Comparison of ENCODE assay signal across 30 cellular contexts in the genomic region with DNA sequence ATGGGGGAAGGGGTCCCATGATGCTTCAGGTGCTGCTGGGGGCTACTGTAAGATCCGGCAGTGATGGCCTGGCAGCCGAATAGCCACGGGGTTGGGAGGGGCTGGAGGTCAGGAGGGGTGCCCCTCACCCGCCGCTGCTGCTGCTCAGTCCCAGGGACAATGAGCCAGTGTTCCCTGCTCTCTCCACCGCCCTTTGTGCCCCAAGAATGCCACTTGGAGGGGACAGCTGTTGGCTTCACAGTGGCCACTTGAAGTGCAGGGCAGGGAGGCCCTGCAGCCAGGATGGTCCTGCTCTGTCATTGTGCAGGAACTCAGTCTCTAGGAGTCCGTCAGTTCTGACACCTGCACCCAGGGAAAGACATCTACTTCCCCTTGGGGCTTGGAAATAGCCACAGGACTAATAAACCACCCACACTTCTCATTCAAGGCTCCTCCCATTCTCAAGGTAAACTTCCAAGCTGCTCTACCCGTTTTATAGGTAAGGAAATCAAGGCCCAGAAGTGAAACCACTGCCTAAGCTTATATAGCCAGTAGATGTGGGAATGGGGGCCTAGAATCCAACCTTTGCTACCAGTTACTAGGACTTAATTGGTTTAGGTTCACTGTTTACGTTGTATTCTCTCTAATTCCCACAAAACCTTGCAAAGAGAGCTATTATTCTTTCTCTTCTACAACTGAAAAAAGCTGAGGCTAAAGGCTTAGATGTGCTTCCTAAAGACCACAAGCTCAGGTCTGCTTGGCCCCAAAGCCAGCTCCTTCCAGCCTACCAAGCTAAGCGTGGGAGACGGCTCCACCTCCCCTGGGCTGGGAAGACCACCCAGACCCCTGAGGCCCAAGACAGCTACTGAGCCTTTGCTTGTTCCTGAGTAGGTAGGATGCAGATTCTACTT. TPM values are rescaled to one million over a fixed set of nuclear protein-coding genes. Genes with fewer than 3 reads are reported as not detected.
DNase-seq lines count a peak whose midpoint lies in the region; ATAC-seq, FAIRE-seq and TF ChIP-seq lines count a peak whose summit lies in the region.
"Had no signal": no experiment of that assay in that cellular context is flagged by ENCODE, and none has a peak within 500 bp of the region (broad histone marks: within the 10 kb centered on the region; RNA-seq: fewer than 3 reads in every experiment).

No MANE protein-coding gene starts in this region.

- no peak overlapping the region for H2AFZ ChIP-seq in K562 (ENCODE audit: low read depth, low read length)
- H2AFZ ChIP-seq in HepG2 (ENCODE audit: low read length): peak overlapping the region; percentile 3

- CTCF ChIA-PET in K562 (lab: Yijun Ruan, JAX; ENCODE audit: low intra/inter-chr PET ratio): no interaction called here
- CTCF ChIA-PET in HepG2 (lab: Yijun Ruan, JAX; ENCODE audit: low intra/inter-chr PET ratio, low total read pairs): no interaction called here
- CTCF ChIA-PET in activated CD4-positive, alpha-beta T cell treated with anti-CD3 and anti-CD28 coated beads, Interleukin-2, amount 10 ng/mL, durations not matched to agents 7 days and 5 days (lab: Charles Lee): interaction anchor here (0.5 to 1.5 kb wide), 2 partner anchors 101 to 114 kb away, joined by 3 to 4 read pairs; no protein-coding TSS in a partner anchor

- H3K27me3 ChIP-seq in K562 (ENCODE audit: control insufficient read depth in 2 of 2, insufficient read depth in 2 of 2, low read length in 2 of 2) (peaks cover 3 to 15% of the 10 kb centered on the region in 2 experiments; a peak in 3 of 5 replicates), HepG2 (ENCODE audit: control insufficient read depth in 1 of 2, insufficient read depth in 2 of 2, low read length in 2 of 2) (no peaks in the 10 kb centered on the region), WERI-Rb-1 (ENCODE audit: insufficient read depth, low read depth, severe bottlenecking) (no peaks in the 10 kb centered on the region)

- H3K27ac ChIP-seq in K562 (ENCODE audit: extremely low read depth, low read depth, low read length) (no peak overlapping the region), HepG2 (ENCODE audit: extremely low read length, insufficient read depth, low read length) (peak overlapping the region; percentile 56), WERI-Rb-1 (no peak overlapping the region)
- H3K27ac ChIP-seq: coronary artery, RWPE1 had no signal

- peak; percentile 53 for DNase-seq in HT-29 (ENCODE audit: low spot score)
- DNase-seq in K562 (ENCODE audit: extremely low read depth in 1 of 4, low spot score in 3 of 4): no peak
- DNase-seq in HepG2 (ENCODE audit: low spot score): peak; percentile 88
- no peak for DNase-seq in sciatic nerve (ENCODE audit: low spot score)
- no peak for DNase-seq in cardiac septum (ENCODE audit: low spot score)
- DNase-seq in activated CD4-positive, alpha-beta T cell treated with anti-CD3 and anti-CD28 coated beads, Interleukin-2, amount 10 ng/mL, durations not matched to agents 7 days and 5 days: no peak
- no peak for DNase-seq in WERI-Rb-1
- DNase-seq: activated CD4-positive, alpha-beta T cell treated with anti-CD3 and anti-CD28 coated beads for 48 hours; activated CD8-positive, alpha-beta memory T cell treated with anti-CD3 and anti-CD28 coated beads, Interleukin-2, amount 10 ng/mL, durations not matched to agents 7 days and 5 days; COR-L47; H9; mammary epithelial cell; naive thymus-derived CD4-positive, alpha-beta T cell; NCI-H1092 treated with DMSO at 0.1 percent for 48 hours; NCI-H2107; NK-92 treated with Interleukin-12 subunit alpha and Interleukin-12 subunit beta, amount 100 ng/mL, for 24 hours; stimulated activated CD4-positive, alpha-beta T cell treated with anti-CD3 and anti-CD28 coated beads, Interleukin-2, amount 100 ng/mL, for 24 hours; stimulated activated naive CD8-positive, alpha-beta T cell treated with anti-CD3 and anti-CD28 coated beads, Interleukin-15, Interleukin-2, amounts not matched to agents 100 U/mL and 50 U/mL, for 24 hours had no signal

- H3K36me3 ChIP-seq in K562 (ENCODE audit: control insufficient read depth, insufficient read depth, low read length) (no peaks in the 10 kb centered on the region), HepG2 (replicated peaks in 1 of 2; ENCODE audit: control insufficient read depth in 1 of 2, insufficient read depth in 2 of 2, low read length in 2 of 2) (no peaks in the 10 kb centered on the region), WERI-Rb-1 (no peaks in the 10 kb centered on the region)

- no peak for TF ChIP-seq POLR2A in K562 (conservative IDR thresholded peaks at IDR 0.05)
- TF ChIP-seq POLR2A in HepG2 (IDR thresholded peaks at IDR 0.05; ENCODE audit: insufficient read depth in 1 of 2, low read depth in 2 of 2, low read length in 2 of 2): peak in 1 of 2 experiments; percentile 73; a peak in 2 of 4 replicates

- WGBS in K562 (ENCODE audit: insufficient coverage, low coverage, missing lambda C conversion rate): 18% methylated on average over 8 of the region's 11 CpGs
- WGBS in HepG2 (ENCODE audit: low lambda C conversion rate): 8% methylated on average over 11 of the region's 11 CpGs

- H3K9me1 ChIP-seq in K562 (ENCODE audit: control insufficient read depth, insufficient read depth, low read length): no peaks in the 10 kb centered on the region

- FAIRE-seq in K562 (lab: Jason Lieb, UNC) (no peak), HepG2 (lab: Jason Lieb, UNC) (no peak)
- FAIRE-seq: endothelial cell of umbilical vein had no signal

- BruUV-seq in K562 (replicated peaks; lab: Mats Ljungman, UMichigan) (no TSS peak), HepG2 (replicated peaks; lab: Mats Ljungman, UMichigan) (TSS peak; percentile 92)

- ATAC-seq in K562 (peak; percentile 30), HepG2 (peak; percentile 71), sciatic nerve (peak; percentile 86), HG03159 (IDR thresholded peaks at IDR 0.05; ENCODE audit: unreplicated experiment) (no peak)
- ATAC-seq: activated CD8-positive, alpha-beta memory T cell treated with anti-CD3 and anti-CD28 coated beads, Interleukin-2, amount 10 ng/mL, durations not matched to agents 7 days and 5 days had no signal

- H3K9ac ChIP-seq in K562 (ENCODE audit: insufficient read depth in 1 of 2, low read depth in 2 of 2, low read length in 2 of 2): no peak overlapping the region
- H3K9ac ChIP-seq in HepG2 (ENCODE audit: insufficient read depth, low read depth, low read length): peak overlapping the region; percentile 60

- H3K79me2 ChIP-seq in K562 (ENCODE audit: control insufficient read depth, insufficient read depth, low read length) (no peaks in the 10 kb centered on the region), HepG2 (ENCODE audit: insufficient read depth, low read length) (no peaks in the 10 kb centered on the region)

- TF ChIP-seq EP300 in K562 (IDR thresholded peaks at IDR 0.05; ENCODE audit: low read length) (no peak), HepG2 (IDR thresholded peaks at IDR 0.05; ENCODE audit: low read depth in 2 of 2, low read length in 2 of 2) (peak in 1 of 2 experiments; percentile 19; a peak in 2 of 4 replicates), HepG2 (CRISPR knock-in tag; IDR thresholded peaks at IDR 0.05; ENCODE audit: borderline replicate concordance) (0 out of 2 replicates have a peak, but pooled peaks have one; percentile 36)

- no peak for TF ChIP-seq CTCF in K562 (IDR thresholded peaks at IDR 0.05 in 2 of 3, conservative IDR thresholded peaks at IDR 0.05 in 1 of 3; ENCODE audit: insufficient read depth in 2 of 3, low read depth in 1 of 3, low read length in 3 of 3)
- no peak for TF ChIP-seq CTCF in HepG2 (CRISPR knock-in tag; IDR thresholded peaks at IDR 0.05)
- TF ChIP-seq CTCF in WERI-Rb-1 (IDR thresholded peaks at IDR 0.05; ENCODE audit: low read depth, low read length): no peak

- in situ Hi-C loops in K562 (cut with MboI) (no loop called here), HepG2 (cut with HindIII; ENCODE audit: extremely low pct_ligation_motif_present, low pct_unique_long_range_greater_than_20kb) (no loop called here)

- intact Hi-C loops in K562 (cut with micrococcal nuclease): no loop called here
- intact Hi-C loops in HepG2 (cut with micrococcal nuclease; ENCODE audit: unreplicated experiment): no loop called here
- intact Hi-C loops in sciatic nerve (cut with DNase I): loop anchor here (2.0 kb wide), 1 partner anchor 19 kb away; no protein-coding TSS in a partner anchor
- intact Hi-C loops in cardiac septum (cut with DNase I): no loop called here

- TF ChIP-seq RAD21 in K562 (CRISPR knock-in tag; conservative IDR thresholded peaks at IDR 0.05 in 1 of 2, IDR thresholded peaks at IDR 0.05 in 1 of 2) (no peak), HepG2 (CRISPR knock-in tag; IDR thresholded peaks at IDR 0.05) (no peak; the same call in 1 of the 2 replicates)

- no peaks in the 10 kb centered on the region for H3K36me3 Mint-ChIP-seq in activated CD4-positive, alpha-beta T cell treated with anti-CD3 and anti-CD28 coated beads, Interleukin-2, amount 10 ng/mL, durations not matched to agents 7 days and 5 days (ENCODE audit: low read depth)
- H3K36me3 Mint-ChIP-seq: activated CD8-positive, alpha-beta memory T cell treated with anti-CD3 and anti-CD28 coated beads, Interleukin-2, amount 10 ng/mL, durations not matched to agents 7 days and 5 days; activated naive CD8-positive, alpha-beta T cell; brain; naive thymus-derived CD4-positive, alpha-beta T cell; type B pancreatic cell had no signal

- no peaks in the 10 kb centered on the region for H3K9me3 Mint-ChIP-seq in activated CD4-positive, alpha-beta T cell treated with anti-CD3 and anti-CD28 coated beads, Interleukin-2, amount 10 ng/mL, durations not matched to agents 7 days and 5 days
- H3K9me3 Mint-ChIP-seq: activated T-helper 1 cell treated with anti-CD3 and anti-CD28 coated beads, Interleukin-12 subunit alpha, Interleukin-12 subunit beta, Interleukin-2, Interleukin-4 antibody, amounts not matched to agents 30 ng/mL and 10 ng/mL and 1 ng/mL, durations not matched to agents 14 hours and 24 hours and 36 hours; H9; naive thymus-derived CD4-positive, alpha-beta T cell; type B pancreatic cell had no signal

- H3K27ac Mint-ChIP-seq in activated CD4-positive, alpha-beta T cell treated with anti-CD3 and anti-CD28 coated beads, Interleukin-2, amount 10 ng/mL, durations not matched to agents 7 days and 5 days: no peak overlapping the region
- H3K27ac Mint-ChIP-seq: activated CD8-positive, alpha-beta memory T cell treated with anti-CD3 and anti-CD28 coated beads, Interleukin-2, amount 10 ng/mL, durations not matched to agents 7 days and 5 days; activated naive CD8-positive, alpha-beta T cell; activated T-helper 1 cell treated with anti-CD3 and anti-CD28 coated beads, Interleukin-12 subunit alpha, Interleukin-12 subunit beta, Interleukin-2, Interleukin-4 antibody, amounts not matched to agents 30 ng/mL and 10 ng/mL and 1 ng/mL, durations not matched to agents 14 hours and 24 hours and 36 hours; H9; naive thymus-derived CD4-positive, alpha-beta T cell; progenitor cell of endocrine pancreas; type B pancreatic cell had no signal

- H3K4me3 ChIP-seq in K562: no peak overlapping the region
- H3K4me3 ChIP-seq in HepG2 (replicated peaks in 1 of 3; ENCODE audit: insufficient read depth in 1 of 3, low read depth in 2 of 3, low read length in 3 of 3): peak overlapping the region; percentile 29 to 64 (median 34)
- no peak overlapping the region for H3K4me3 ChIP-seq in WERI-Rb-1 (ENCODE audit: low read depth, low read length)
- H3K4me3 ChIP-seq: coronary artery had no signal

- no peaks in the 10 kb centered on the region; the same call in 1 of the 2 replicates for H4K20me1 ChIP-seq in K562 (replicated peaks; ENCODE audit: control insufficient read depth, insufficient read depth, low read length)
- no peaks in the 10 kb centered on the region for H4K20me1 ChIP-seq in HepG2 (ENCODE audit: insufficient read depth, low read length)

- no peak overlapping the region for H3K4me2 ChIP-seq in K562 (ENCODE audit: insufficient read depth, low read length)
- H3K4me2 ChIP-seq in HepG2 (ENCODE audit: low read depth, low read length): peak overlapping the region; percentile 86

- POLR2A ChIA-PET in K562 (lab: Yijun Ruan, JAX) (interaction anchor here (0.6 to 1.1 kb wide), 2 partner anchors 10 to 21 kb away, joined by 3 to 5 read pairs; no protein-coding TSS in a partner anchor), HepG2 (lab: Yijun Ruan, JAX) (interaction anchor here (0.6 to 2.0 kb wide), 6 partner anchors 10 to 99 kb away, joined by 3 to 12 read pairs (median 7); no protein-coding TSS in a partner anchor)
- POLR2A ChIA-PET in activated CD4-positive, alpha-beta T cell treated with anti-CD3 and anti-CD28 coated beads, Interleukin-2, amount 10 ng/mL, durations not matched to agents 7 days and 5 days (lab: Charles Lee): no interaction called here

- no peaks in the 10 kb centered on the region for H3K4me1 Mint-ChIP-seq in activated CD4-positive, alpha-beta T cell treated with anti-CD3 and anti-CD28 coated beads, Interleukin-2, amount 10 ng/mL, durations not matched to agents 7 days and 5 days
- H3K4me1 Mint-ChIP-seq: activated CD8-positive, alpha-beta memory T cell treated with anti-CD3 and anti-CD28 coated beads, Interleukin-2, amount 10 ng/mL, durations not matched to agents 7 days and 5 days; naive thymus-derived CD4-positive, alpha-beta T cell had no signal

- H3K9me3 ChIP-seq in K562 (replicated peaks; ENCODE audit: control insufficient read depth, insufficient read depth, low read depth, low read length) (no peaks in the 10 kb centered on the region), HepG2 (ENCODE audit: low read length) (0 out of 2 replicates have a peak, but pooled peaks cover 4% of the 10 kb centered on the region), WERI-Rb-1 (ENCODE audit: severe bottlenecking) (peaks cover 7% of the 10 kb centered on the region)

- H3K4me3 Mint-ChIP-seq in activated CD4-positive, alpha-beta T cell treated with anti-CD3 and anti-CD28 coated beads, Interleukin-2, amount 10 ng/mL, durations not matched to agents 7 days and 5 days: no peak overlapping the region
- H3K4me3 Mint-ChIP-seq: activated CD8-positive, alpha-beta memory T cell treated with anti-CD3 and anti-CD28 coated beads, Interleukin-2, amount 10 ng/mL, durations not matched to agents 7 days and 5 days; activated naive CD8-positive, alpha-beta T cell; activated T-helper 1 cell treated with anti-CD3 and anti-CD28 coated beads, Interleukin-12 subunit alpha, Interleukin-12 subunit beta, Interleukin-2, Interleukin-4 antibody, amounts not matched to agents 30 ng/mL and 10 ng/mL and 1 ng/mL, durations not matched to agents 14 hours and 24 hours and 36 hours; brain; H9; naive thymus-derived CD4-positive, alpha-beta T cell; type B pancreatic cell had no signal

- H3K4me1 ChIP-seq in K562 (replicated peaks in 1 of 2; ENCODE audit: control insufficient read depth in 2 of 2, insufficient read depth in 2 of 2, low read length in 2 of 2) (peaks cover 0 to 5% of the 10 kb centered on the region in 2 experiments; a peak in 2 of 5 replicates), HepG2 (ENCODE audit: insufficient read depth, low read length) (peaks cover 87% of the 10 kb centered on the region)

- no peaks in the 10 kb centered on the region for H3K27me3 Mint-ChIP-seq in activated CD4-positive, alpha-beta T cell treated with anti-CD3 and anti-CD28 coated beads, Interleukin-2, amount 10 ng/mL, durations not matched to agents 7 days and 5 days
- H3K27me3 Mint-ChIP-seq: activated CD8-positive, alpha-beta memory T cell treated with anti-CD3 and anti-CD28 coated beads, Interleukin-2, amount 10 ng/mL, durations not matched to agents 7 days and 5 days; activated naive CD8-positive, alpha-beta T cell; naive thymus-derived CD4-positive, alpha-beta T cell; progenitor cell of endocrine pancreas; type B pancreatic cell had no signal

RNA-seq across cellular contexts. Expression of a gene that starts 6.2 kb away (rescaled TPM):
- 0.13 TPM in 1 of 2 replicates, not detected in the other for total RNA-seq in HT-29 (2014; rRNA removed; shearing (Covaris generic))
- total RNA-seq in K562 (2011; cell fraction: chromatin; rRNA removed; ENCODE audit: low replicate concordance): not detected in 2 replicates
- not detected in 2 replicates for total RNA-seq in K562 (2011; cell fraction: nucleolus; rRNA removed)
- not detected in 2 replicates for total RNA-seq in K562 (2011; cell fraction: nucleoplasm; rRNA removed)
- total RNA-seq in K562 (2014; rRNA removed) (not detected in 2 replicates), K562 (2014; rRNA removed; fragmentation: Illumina TruSeq; extraction: Trizol) (not detected in 2 replicates), K562 (2015; rRNA removed; fragmentation: Illumina TruSeq; extraction: Trizol) (not detected in 2 replicates), K562 (2021) (not detected in 2 replicates), HepG2 (2016; rRNA removed; fragmentation: Illumina TruSeq; extraction: Trizol) (0.73 and 0.94 TPM in 2 replicates), sciatic nerve (not detected), cardiac septum (not detected)
- polyA plus RNA-seq in K562 (2011; rRNA removed) (not detected in 2 replicates), K562 (2014; fragmentation: Illumina TruSeq; extraction: Trizol) (not detected in 2 replicates), K562 (2014; fragmentation: Nextera tagmentation; extraction: Ambion mirVana) (not detected), K562 (2014; rRNA removed) (not detected in 2 replicates), HepG2 (2011; rRNA removed) (1.2 and 1.6 TPM in 2 replicates)
- polyA plus RNA-seq in K562 (2011; cell fraction: cytosol; rRNA removed): not detected in 2 replicates
- polyA plus RNA-seq in K562 (2011; cell fraction: nucleus; rRNA removed): 0.08 TPM in 1 of 2 replicates, not detected in the other
- not detected in 2 replicates for polyA plus RNA-seq in K562 (2012)
- not detected in 2 replicates for polyA minus RNA-seq in K562 (2011; rRNA and poly(A)+ RNA removed)
- polyA minus RNA-seq in K562 (2011; cell fraction: cytosol; rRNA and poly(A)+ RNA removed): not detected in 2 replicates
- polyA minus RNA-seq in K562 (2011; cell fraction: nucleus; rRNA and poly(A)+ RNA removed): not detected in 2 replicates
- 1.3 and 1.5 TPM in 2 replicates for total RNA-seq in HepG2 (2016; cell fraction: cytosol; rRNA removed; fragmentation: Illumina TruSeq; extraction: Trizol; ENCODE audit: low read depth)
- 0.76 and 1.1 TPM in 2 replicates for total RNA-seq in HepG2 (2016; cell fraction: insoluble cytoplasmic fraction; rRNA removed; fragmentation: Illumina TruSeq; extraction: Trizol)
- 1.3 and 1.5 TPM in 2 replicates for total RNA-seq in HepG2 (2016; cell fraction: membrane; rRNA removed; fragmentation: Illumina TruSeq; extraction: Trizol)
- total RNA-seq in HepG2 (2016; cell fraction: nucleus; rRNA removed; fragmentation: Illumina TruSeq; extraction: Trizol): 0.99 and 1.5 TPM in 2 replicates
- 0.32 and 0.70 TPM in 2 replicates for polyA plus RNA-seq in HepG2 (2011; cell fraction: cytosol; rRNA removed)
- polyA plus RNA-seq in HepG2 (2011; cell fraction: nucleus; rRNA removed): 0.21 TPM in 1 of 2 replicates, not detected in the other
- polyA plus RNA-seq in HepG2 (2012): 0.25 and 0.48 TPM in 2 replicates
- 0.86 and 1.8 TPM in 2 replicates for polyA plus RNA-seq in HepG2 (2016; cell fraction: cytosol; fragmentation: Illumina TruSeq; extraction: Trizol; ENCODE audit: low read depth)
- polyA plus RNA-seq in HepG2 (2016; cell fraction: insoluble cytoplasmic fraction; fragmentation: Illumina TruSeq; extraction: Trizol; ENCODE audit: low read depth): 0.60 and 1.3 TPM in 2 replicates
- polyA plus RNA-seq in HepG2 (2016; cell fraction: membrane; fragmentation: Illumina TruSeq; extraction: Trizol; ENCODE audit: low read depth): 1.3 and 1.5 TPM in 2 replicates
- not detected in 2 replicates for polyA plus RNA-seq in HepG2 (2016; cell fraction: nucleus; fragmentation: Illumina TruSeq; extraction: Trizol; ENCODE audit: insufficient read depth, low read depth)
- polyA minus RNA-seq in HepG2 (2011; rRNA and poly(A)+ RNA removed; ENCODE audit: low replicate concordance): 0.42 TPM in 1 of 2 replicates, not detected in the other
- not detected in 2 replicates for polyA minus RNA-seq in HepG2 (2011; cell fraction: cytosol; rRNA and poly(A)+ RNA removed)
- polyA minus RNA-seq in HepG2 (2011; cell fraction: nucleus; rRNA and poly(A)+ RNA removed): 1.3 TPM in 1 of 2 replicates, not detected in the other
- total RNA-seq in activated CD4-positive, alpha-beta T cell treated with anti-CD3 and anti-CD28 coated beads, Interleukin-2, amount 10 ng/mL, durations not matched to agents 7 days and 5 days: not detected
- total RNA-seq: activated CD8-positive, alpha-beta memory T cell treated with anti-CD3 and anti-CD28 coated beads, Interleukin-2, amount 10 ng/mL, durations not matched to agents 7 days and 5 days; activated T-helper 1 cell treated with anti-CD3 and anti-CD28 coated beads, Interleukin-12 subunit alpha, Interleukin-12 subunit beta, Interleukin-2, Interleukin-4 antibody, amounts not matched to agents 30 ng/mL and 10 ng/mL and 1 ng/mL, durations not matched to agents 14 hours and 24 hours and 36 hours; Daoy; endothelial cell of umbilical vein; H9; kidney epithelial cell; mammary epithelial cell; naive thymus-derived CD4-positive, alpha-beta T cell; NCI-H460; progenitor cell of endocrine pancreas had no signal
- polyA plus RNA-seq: endothelial cell of umbilical vein; mammary epithelial cell; naive thymus-derived CD4-positive, alpha-beta T cell had no signal

RNA-seq across cellular contexts. Expression of a gene that starts 43.9 kb away (rescaled TPM):
- 98.2 and 109 TPM in 2 replicates for total RNA-seq in HT-29 (2014; rRNA removed; shearing (Covaris generic))
- total RNA-seq in K562 (2011; cell fraction: chromatin; rRNA removed; ENCODE audit: low replicate concordance): 19.6 and 53.2 TPM in 2 replicates
- total RNA-seq in K562 (2011; cell fraction: nucleolus; rRNA removed): 40.4 and 45.0 TPM in 2 replicates
- 28.5 and 29.0 TPM in 2 replicates for total RNA-seq in K562 (2011; cell fraction: nucleoplasm; rRNA removed)
- 16.1 and 19.9 TPM in 2 replicates for total RNA-seq in K562 (2014; rRNA removed)
- 7.4 and 8.0 TPM in 2 replicates for total RNA-seq in K562 (2014; rRNA removed; fragmentation: Illumina TruSeq; extraction: Trizol)
- 15.9 TPM in 2 replicates for total RNA-seq in K562 (2015; rRNA removed; fragmentation: Illumina TruSeq; extraction: Trizol)
- total RNA-seq in K562 (2021): 20.4 and 20.8 TPM in 2 replicates
- 8.8 and 12.3 TPM in 2 replicates for polyA plus RNA-seq in K562 (2011; rRNA removed)
- 9.2 and 35.2 TPM in 2 replicates for polyA plus RNA-seq in K562 (2011; cell fraction: cytosol; rRNA removed)
- polyA plus RNA-seq in K562 (2011; cell fraction: nucleus; rRNA removed): 9.0 and 12.0 TPM in 2 replicates
- polyA plus RNA-seq in K562 (2012): 19.2 and 20.7 TPM in 2 replicates
- polyA plus RNA-seq in K562 (2014; fragmentation: Illumina TruSeq; extraction: Trizol): 10.2 and 15.3 TPM in 2 replicates
- polyA plus RNA-seq in K562 (2014; fragmentation: Nextera tagmentation; extraction: Ambion mirVana): 1 to 10 TPM in 1 of 2 experiments, under 1 TPM in 1; 0.65 to 1.1 TPM
- 13.3 and 13.4 TPM in 2 replicates for polyA plus RNA-seq in K562 (2014; rRNA removed)
- polyA minus RNA-seq in K562 (2011; rRNA and poly(A)+ RNA removed): 7.4 and 13.8 TPM in 2 replicates
- 14.7 and 19.6 TPM in 2 replicates for polyA minus RNA-seq in K562 (2011; cell fraction: cytosol; rRNA and poly(A)+ RNA removed)
- polyA minus RNA-seq in K562 (2011; cell fraction: nucleus; rRNA and poly(A)+ RNA removed): 19.3 and 19.4 TPM in 2 replicates
- 54.0 and 55.0 TPM in 2 replicates for total RNA-seq in HepG2 (2016; rRNA removed; fragmentation: Illumina TruSeq; extraction: Trizol)
- 13.5 and 14.9 TPM in 2 replicates for total RNA-seq in HepG2 (2016; cell fraction: cytosol; rRNA removed; fragmentation: Illumina TruSeq; extraction: Trizol; ENCODE audit: low read depth)
- total RNA-seq in HepG2 (2016; cell fraction: insoluble cytoplasmic fraction; rRNA removed; fragmentation: Illumina TruSeq; extraction: Trizol): 45.9 and 55.1 TPM in 2 replicates
- total RNA-seq in HepG2 (2016; cell fraction: membrane; rRNA removed; fragmentation: Illumina TruSeq; extraction: Trizol): 45.7 and 51.9 TPM in 2 replicates
- total RNA-seq in HepG2 (2016; cell fraction: nucleus; rRNA removed; fragmentation: Illumina TruSeq; extraction: Trizol): 34.9 and 36.1 TPM in 2 replicates
- 19.0 and 21.7 TPM in 2 replicates for polyA plus RNA-seq in HepG2 (2011; rRNA removed)
- polyA plus RNA-seq in HepG2 (2011; cell fraction: cytosol; rRNA removed): 16.2 and 20.1 TPM in 2 replicates
- polyA plus RNA-seq in HepG2 (2011; cell fraction: nucleus; rRNA removed): 18.6 and 24.3 TPM in 2 replicates
- 18.4 and 22.4 TPM in 2 replicates for polyA plus RNA-seq in HepG2 (2012)
- polyA plus RNA-seq in HepG2 (2016; cell fraction: cytosol; fragmentation: Illumina TruSeq; extraction: Trizol; ENCODE audit: low read depth): 11.7 and 14.2 TPM in 2 replicates
- polyA plus RNA-seq in HepG2 (2016; cell fraction: insoluble cytoplasmic fraction; fragmentation: Illumina TruSeq; extraction: Trizol; ENCODE audit: low read depth): 58.7 and 66.8 TPM in 2 replicates
- polyA plus RNA-seq in HepG2 (2016; cell fraction: membrane; fragmentation: Illumina TruSeq; extraction: Trizol; ENCODE audit: low read depth): 37.7 and 41.8 TPM in 2 replicates
- polyA plus RNA-seq in HepG2 (2016; cell fraction: nucleus; fragmentation: Illumina TruSeq; extraction: Trizol; ENCODE audit: insufficient read depth, low read depth): 41.4 and 43.9 TPM in 2 replicates
- 68.4 and 91.9 TPM in 2 replicates for polyA minus RNA-seq in HepG2 (2011; rRNA and poly(A)+ RNA removed; ENCODE audit: low replicate concordance)
- 25.3 and 26.4 TPM in 2 replicates for polyA minus RNA-seq in HepG2 (2011; cell fraction: cytosol; rRNA and poly(A)+ RNA removed)
- 32.3 and 36.9 TPM in 2 replicates for polyA minus RNA-seq in HepG2 (2011; cell fraction: nucleus; rRNA and poly(A)+ RNA removed)
- total RNA-seq in sciatic nerve: 98.8 TPM
- total RNA-seq in cardiac septum: 41.3 TPM
- total RNA-seq in activated CD4-positive, alpha-beta T cell treated with anti-CD3 and anti-CD28 coated beads, Interleukin-2, amount 10 ng/mL, durations not matched to agents 7 days and 5 days: 1 to 10 TPM; 1.7 to 2.1 TPM

Comparison
In these comparisons a context has a peak if more than half of its experiments do, and no peak if none do; other contexts are left out.
1. DNase-seq: peak in HT-29 (single experiment) and HepG2 (single experiment); none in K562 (0 of 4), sciatic nerve (single experiment), cardiac septum (single experiment), activated CD4-positive, alpha-beta T cell treated with anti-CD3 and anti-CD28 coated beads, Interleukin-2, amount 10 ng/mL, durations not matched to agents 7 days and 5 days (single experiment) and WERI-Rb-1 (single experiment).
2. H3K4me3 ChIP-seq: peak in HepG2 (3 of 3); none in K562 (single experiment) and WERI-Rb-1 (single experiment).